Comparison of ENCODE assay signal across 1 cellular context in the genomic region with DNA sequence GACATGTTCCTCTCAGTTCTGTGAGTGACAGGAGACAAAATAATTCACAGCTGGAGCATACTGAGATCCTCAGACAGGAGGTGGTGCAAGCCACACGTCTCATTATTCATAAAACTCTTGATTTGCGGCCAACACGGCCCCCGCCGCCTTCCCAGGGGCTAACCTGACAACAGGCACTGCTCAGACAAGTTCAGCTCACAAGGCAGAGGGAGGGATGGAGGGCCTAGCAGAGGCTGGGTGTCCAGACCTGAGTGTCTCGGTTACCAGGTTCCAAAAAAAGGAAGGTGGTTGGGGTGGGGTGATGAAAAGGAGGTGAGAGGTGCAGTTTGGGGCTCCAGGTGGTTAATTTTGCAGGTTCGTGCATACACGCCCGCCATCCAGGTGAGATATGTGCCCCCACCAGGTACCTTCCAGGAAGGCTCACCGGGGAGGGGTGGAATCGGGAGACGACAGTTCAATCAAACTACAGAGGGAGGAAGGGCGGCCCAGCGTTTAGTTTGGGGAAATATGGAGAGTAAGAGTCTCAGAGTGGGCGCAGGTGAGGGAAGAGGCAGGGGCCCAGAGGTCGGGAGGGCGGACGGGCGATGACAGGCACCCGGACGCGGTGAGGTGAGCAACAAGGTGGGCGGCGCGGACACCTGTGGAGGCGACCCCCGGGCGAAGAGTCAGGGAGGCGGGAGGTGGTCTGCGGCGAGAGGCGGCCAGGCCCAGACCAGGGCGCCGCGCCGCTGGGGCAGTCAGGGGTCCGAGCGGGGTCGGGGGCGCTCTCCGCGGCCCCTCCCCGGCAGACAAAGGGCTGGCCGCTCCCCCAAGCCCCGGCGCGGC.
TF ChIP-seq lines count a peak whose summit lies in the region.

No MANE protein-coding gene starts in this region.

TF ChIP-seq in H1, 55 proteins besides CTCF, POLR2A, EP300 and RAD21:
- TF ChIP-seq KDM1A (IDR thresholded peaks at IDR 0.05; ENCODE audit: borderline replicate concordance, low read length) = no peak
- peak; percentile 69 for TF ChIP-seq KDM4A (IDR thresholded peaks at IDR 0.05; ENCODE audit: low read depth, low read length, severe bottlenecking)
- TF ChIP-seq ZNF274 (IDR thresholded peaks at IDR 0.05; ENCODE audit: borderline replicate concordance, extremely low read depth, low read length) = no peak
- TF ChIP-seq TAF1 (IDR thresholded peaks at IDR 0.05; ENCODE audit: low read depth, low read length) = 0 out of 2 replicates have a peak, but pooled peaks have one; percentile 35
- no peak for TF ChIP-seq CBX5 (IDR thresholded peaks at IDR 0.05; ENCODE audit: low read depth, low read length)
- TF ChIP-seq JUND (IDR thresholded peaks at IDR 0.05; ENCODE audit: low read length) = no peak
- TF ChIP-seq BRCA1 (IDR thresholded peaks at IDR 0.05; ENCODE audit: low read depth, low read length) = no peak
- peak; percentile 12 for TF ChIP-seq SAP30 (IDR thresholded peaks at IDR 0.05; ENCODE audit: insufficient read depth, insufficient replicate concordance, low read length)
